Comparison of ENCODE assay signal across 14 cellular contexts in genomic region chr12:94078736-94079509, GRCh38.
DNase-seq lines count a peak whose midpoint lies in the region; ATAC-seq and TF ChIP-seq lines count a peak whose summit lies in the region.
"Had no signal": no experiment of that assay in that cellular context is flagged by ENCODE, and none has a peak within 500 bp of the region (broad histone marks: within the 10 kb centered on the region; RNA-seq: fewer than 3 reads in every experiment).

No MANE protein-coding gene starts in this region.

- H3K23ac ChIP-seq in mesendoderm (ENCODE audit: low read length) = no peak overlapping the region

- peak overlapping the region; percentile 38 for H2BK120ac ChIP-seq in mesendoderm (ENCODE audit: low read depth, low read length)

- peak overlapping the region; percentile 77 for H2AK5ac ChIP-seq in mesendoderm (ENCODE audit: low read length)

- no peak overlapping the region for H3K4me3 Mint-ChIP-seq in CD4-positive, CD25-positive, alpha-beta regulatory T cell
- no peak overlapping the region for H3K4me3 Mint-ChIP-seq in T-helper 17 cell
- H3K4me3 Mint-ChIP-seq: CD14-positive monocyte; CD8-positive, alpha-beta memory T cell; GM23338 had no signal

- H3K36me3 ChIP-seq in A673 (ENCODE audit: insufficient read depth, low read length, poor library complexity, severe bottlenecking) (no peaks in the 10 kb centered on the region), mesendoderm (ENCODE audit: control insufficient read depth, insufficient read depth, low read length) (no peaks in the 10 kb centered on the region)
- H3K36me3 ChIP-seq in CD4-positive, CD25-positive, alpha-beta regulatory T cell (ENCODE audit: control insufficient read depth, insufficient read depth, low read length) = no peaks in the 10 kb centered on the region

- H4K5ac ChIP-seq in mesendoderm (ENCODE audit: low read length) = no peak overlapping the region

- intact Hi-C loops in A673 (cut with micrococcal nuclease; ENCODE audit: unreplicated experiment) = loop anchor here (10.0 kb wide), 1 partner anchor 314 kb away; no protein-coding TSS in a partner anchor

- peaks cover 0 to 18% (median 9%) of the 10 kb centered on the region in 4 donors for H3K4me1 Mint-ChIP-seq in CD4-positive, CD25-positive, alpha-beta regulatory T cell
- peaks cover 22% of the 10 kb centered on the region for H3K4me1 Mint-ChIP-seq in T-helper 17 cell

- H3K27me3 Mint-ChIP-seq in CD4-positive, CD25-positive, alpha-beta regulatory T cell = peaks cover 4% of the 10 kb centered on the region
- peaks cover 36% of the 10 kb centered on the region for H3K27me3 Mint-ChIP-seq in T-helper 17 cell

- H2BK15ac ChIP-seq in mesendoderm (replicated peaks; ENCODE audit: low read depth) = no peak overlapping the region

- H3K79me1 ChIP-seq in mesendoderm (ENCODE audit: low read length) = no peaks in the 10 kb centered on the region

- H3K56ac ChIP-seq in mesendoderm (ENCODE audit: low read length) = peak overlapping the region; percentile 78

- peak overlapping the region; percentile 90 for H3K18ac ChIP-seq in mesendoderm (ENCODE audit: low read length)

- peaks cover 36% of the 10 kb centered on the region for H3K4me1 ChIP-seq in A673 (ENCODE audit: insufficient read depth, low read length, poor library complexity, severe bottlenecking)
- H3K4me1 ChIP-seq in CD4-positive, CD25-positive, alpha-beta regulatory T cell (ENCODE audit: control insufficient read depth, insufficient read depth, low read length, poor library complexity, severe bottlenecking) = no peaks in the 10 kb centered on the region
- H3K4me1 ChIP-seq in mesendoderm (ENCODE audit: control insufficient read depth, low read depth, low read length) = peaks cover 16% of the 10 kb centered on the region

- H3K9me3 ChIP-seq in A673 (ENCODE audit: low read depth, low read length, poor library complexity, severe bottlenecking) (no peaks in the 10 kb centered on the region), T-helper 17 cell (ENCODE audit: control insufficient read depth, low read length, poor library complexity, severe bottlenecking) (no peaks in the 10 kb centered on the region)
- no peaks in the 10 kb centered on the region for H3K9me3 ChIP-seq in CD4-positive, CD25-positive, alpha-beta regulatory T cell (ENCODE audit: control insufficient read depth in 2 of 2, low read length in 2 of 2)
- H3K9me3 ChIP-seq: A549 had no signal

- peak overlapping the region; percentile 89 for H2BK5ac ChIP-seq in mesendoderm (ENCODE audit: low read length)

- H3K27ac ChIP-seq in A673 (ENCODE audit: low read depth, low read length, poor library complexity, severe bottlenecking) (peak overlapping the region; percentile 50), mesendoderm (ENCODE audit: low read depth, low read length) (peak overlapping the region; percentile 68), substantia nigra (ENCODE audit: low read depth, low read length, poor library complexity, severe bottlenecking) (no peak overlapping the region)
- H3K27ac ChIP-seq in CD4-positive, CD25-positive, alpha-beta regulatory T cell (ENCODE audit: insufficient read depth, low read length, poor library complexity, severe bottlenecking) = no peak overlapping the region
- H3K27ac ChIP-seq: A549, HL-60 had no signal

- peak overlapping the region in 2 of 3 donors; percentile 6 to 86 for H3K27ac Mint-ChIP-seq in CD4-positive, CD25-positive, alpha-beta regulatory T cell
- H3K27ac Mint-ChIP-seq in T-helper 17 cell = peak overlapping the region; percentile 24
- H3K27ac Mint-ChIP-seq: CD14-positive monocyte, GM23338 had no signal

- CTCF ChIA-PET in A673 (lab: Charles Lee) = no interaction called here

- no peak for ATAC-seq in CD4-positive, CD25-positive, alpha-beta regulatory T cell (ENCODE audit: low read depth in 2 of 2)
- ATAC-seq in T-helper 17 cell = no peak
- ATAC-seq: A549, GM23338 had no signal

- peak overlapping the region; percentile 17 for H3K9ac ChIP-seq in mesendoderm (ENCODE audit: low read length)

- DNase-seq in A673 (ENCODE audit: low spot score) = no peak
- DNase-seq in CD4-positive, CD25-positive, alpha-beta regulatory T cell = no peak
- DNase-seq in T-helper 17 cell = no peak
- DNase-seq in mesendoderm = peak; percentile 88
- DNase-seq in foreskin melanocyte = no peak
- DNase-seq in NCI-H2196 treated with DMSO at 0.1 percent for 48 hours (lab: John Stamatoyannopoulos, UW; ENCODE audit: unreplicated experiment) = no peak
- no peak for DNase-seq in substantia nigra (lab: John Stamatoyannopoulos, UW)
- DNase-seq: CD8-positive, alpha-beta memory T cell; DMS53; H7 had no signal

- no peaks in the 10 kb centered on the region for H3K36me3 Mint-ChIP-seq in CD4-positive, CD25-positive, alpha-beta regulatory T cell
- H3K36me3 Mint-ChIP-seq in T-helper 17 cell (ENCODE audit: low read depth) = peaks cover 2% of the 10 kb centered on the region
- H3K36me3 Mint-ChIP-seq: CD14-positive monocyte had no signal

- peaks cover 0 to 5% (median 2%) of the 10 kb centered on the region in 7 donors for H3K9me3 Mint-ChIP-seq in CD4-positive, CD25-positive, alpha-beta regulatory T cell
- H3K9me3 Mint-ChIP-seq: GM23338 had no signal

- TF ChIP-seq CTCF in A673 (conservative IDR thresholded peaks at IDR 0.05; ENCODE audit: low read depth, low read length) = no peak

- H3K79me2 ChIP-seq in mesendoderm (ENCODE audit: control insufficient read depth, insufficient read depth, low read length) = no peaks in the 10 kb centered on the region

- H3K4me3 ChIP-seq in A673 (ENCODE audit: low read depth, low read length, poor library complexity, severe bottlenecking) (no peak overlapping the region), mesendoderm (ENCODE audit: low read length) (no peak overlapping the region)
- H3K4me3 ChIP-seq in CD4-positive, CD25-positive, alpha-beta regulatory T cell (ENCODE audit: low read depth, low read length) = no peak overlapping the region
- H3K4me3 ChIP-seq: A549, GM23338 had no signal

- WGBS in mesendoderm (ENCODE audit: extremely low coverage, insufficient coverage, low lambda C conversion rate) = no CpG with 5 or more reads among the region's 9 CpGs

- H4K8ac ChIP-seq in mesendoderm (ENCODE audit: low read depth, low read length) = no peak overlapping the region

- H3K4me2 ChIP-seq in mesendoderm (ENCODE audit: low read length) = no peak overlapping the region
- H3K4me2 ChIP-seq: A549, GM23338 had no signal

- no peaks in the 10 kb centered on the region for H3K27me3 ChIP-seq in A673 (replicated peaks; ENCODE audit: insufficient read depth, low read depth, low read length, poor library complexity)
- no peaks in the 10 kb centered on the region for H3K27me3 ChIP-seq in CD4-positive, CD25-positive, alpha-beta regulatory T cell (ENCODE audit: control insufficient read depth, insufficient read depth, low read length)
- no peaks in the 10 kb centered on the region for H3K27me3 ChIP-seq in mesendoderm (ENCODE audit: insufficient read depth, low read length, poor library complexity)

- no TSS peak for BruUV-seq in A673 (replicated peaks; lab: Mats Ljungman, UMichigan)

- POLR2A ChIA-PET in A673 (lab: Charles Lee; ENCODE audit: low non-redundant PET) = no interaction called here

- H3K4ac ChIP-seq in mesendoderm (ENCODE audit: low read depth, low read length) = peak overlapping the region; percentile 75

Comparison
In these comparisons a context has a peak if more than half of its experiments do, and no peak if none do; other contexts are left out.
1. H3K27ac ChIP-seq: peak in A673 (single experiment) and mesendoderm (single experiment); none in CD4-positive, CD25-positive, alpha-beta regulatory T cell (single experiment) and substantia nigra (single experiment).